ENCODE assay signal across 8 cellular contexts in the genomic region with DNA sequence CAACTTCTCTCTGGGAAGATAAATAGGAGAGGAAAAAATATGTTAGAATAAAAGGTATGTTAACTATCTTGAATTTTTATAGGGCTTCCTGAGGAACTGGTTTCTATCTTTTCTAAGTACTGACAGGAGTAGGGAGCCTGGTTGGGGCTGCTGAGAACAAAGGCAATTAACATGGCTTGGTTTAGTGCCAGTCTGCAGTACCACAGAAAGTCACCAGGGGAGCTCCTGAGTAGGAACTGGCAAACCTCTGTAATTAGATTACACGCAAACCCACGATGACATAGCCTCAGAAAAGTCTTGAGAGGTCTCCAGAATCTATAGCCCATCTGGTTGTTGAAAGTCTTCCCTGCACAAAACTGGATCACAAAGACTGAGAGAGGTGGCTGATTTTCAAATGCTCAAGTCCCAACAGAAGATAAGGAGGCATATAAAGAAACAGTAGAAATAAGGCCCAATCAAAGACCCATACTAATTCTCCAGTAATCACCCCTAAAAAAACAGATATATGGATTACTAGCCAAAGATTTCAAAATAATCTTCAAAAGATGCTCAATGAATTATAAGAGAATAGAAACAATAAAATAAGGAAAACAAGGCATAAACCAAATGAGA. TPM values are rescaled to one million over a fixed set of nuclear protein-coding genes. Genes with fewer than 3 reads are reported as not detected.
A peak's percentile ranks its signal among the peaks of the same experiment; 100 is the strongest.
DNase-seq lines count a peak whose midpoint lies in the region; ATAC-seq and TF ChIP-seq lines count a peak whose summit lies in the region.

No MANE protein-coding gene starts in this region.

- H3K4me1 ChIP-seq in OCI-LY7 (ENCODE audit: insufficient read depth, low read length, poor library complexity, severe bottlenecking): no peaks in the 10 kb centered on the region

- no peaks in the 10 kb centered on the region for H3K9me3 ChIP-seq in OCI-LY7 (ENCODE audit: low read length)

- CTCF ChIA-PET in OCI-LY7 (lab: Charles Lee; ENCODE audit: unreplicated experiment): no interaction called here

- no peak overlapping the region for H3K4me3 ChIP-seq in OCI-LY7 (ENCODE audit: low read depth, low read length, poor library complexity, severe bottlenecking)
- no peak overlapping the region for H3K4me3 ChIP-seq in fibroblast of mammary gland (ENCODE audit: control insufficient read depth, low read depth, low read length)

- H3K4me2 ChIP-seq in OCI-LY7 (ENCODE audit: low read length): no peak overlapping the region

- intact Hi-C loops in OCI-LY7 (cut with micrococcal nuclease; ENCODE audit: unreplicated experiment): loop anchor here (10.0 kb wide), 1 partner anchor 359 kb away; no protein-coding TSS in a partner anchor

- H4K20me1 ChIP-seq in OCI-LY7 (ENCODE audit: insufficient read depth, low read length): no peaks in the 10 kb centered on the region

- DNase-seq in COLO829 (ENCODE audit: low spot score) (peak; percentile 1), OCI-LY7 (ENCODE audit: low spot score) (peak; percentile 48), fibroblast of mammary gland (ENCODE audit: low read depth) (peak; percentile 60), superior temporal gyrus (ENCODE audit: extremely low spot score) (no peak)
- DNase-seq in activated effector memory CD4-positive, alpha-beta T cell treated with anti-CD3 and anti-CD28 coated beads, Interleukin-2, amount 50 U/mL, for 16 hours: no peak

- POLR2A ChIA-PET in OCI-LY7 (lab: Charles Lee): no interaction called here

- TF ChIP-seq CTCF in OCI-LY7 (conservative IDR thresholded peaks at IDR 0.05; ENCODE audit: low read length): peak; percentile 77
- TF ChIP-seq CTCF in fibroblast of mammary gland (conservative IDR thresholded peaks at IDR 0.05; ENCODE audit: control insufficient read depth, insufficient read depth, low read depth, low read length): peak; percentile 72

- no peak overlapping the region for H3K27ac ChIP-seq in OCI-LY7 (ENCODE audit: low read depth, low read length, poor library complexity, severe bottlenecking)

- H2AFZ ChIP-seq in OCI-LY7 (ENCODE audit: low read length): 0 out of 2 replicates have a peak overlapping the region, but pooled peaks have one; percentile 49

- H3K9me2 ChIP-seq in OCI-LY7 (ENCODE audit: insufficient read depth, low read length): no peaks in the 10 kb centered on the region

- peak; percentile 76 for ATAC-seq in GM18858 (IDR thresholded peaks at IDR 0.05; ENCODE audit: unreplicated experiment)
- peak; percentile 84 for ATAC-seq in HG03060 (IDR thresholded peaks at IDR 0.05; ENCODE audit: low read depth, unreplicated experiment)
- no peak for ATAC-seq in GM18520 (IDR thresholded peaks at IDR 0.05; ENCODE audit: unreplicated experiment)

- no peaks in the 10 kb centered on the region for H3K36me3 ChIP-seq in OCI-LY7 (ENCODE audit: insufficient read depth, low read length)

- no peaks in the 10 kb centered on the region for H3K79me2 ChIP-seq in OCI-LY7 (ENCODE audit: insufficient read depth, low read depth, low read length)

- BruUV-seq in OCI-LY7 (replicated peaks; lab: Mats Ljungman, UMichigan): no TSS peak

RNA-seq across cellular contexts. Expression of a gene that starts 11.7 kb away (rescaled TPM):
- not detected in 2 replicates for total RNA-seq in OCI-LY7 (2014; rRNA removed; shearing (Covaris generic))
- total RNA-seq in OCI-LY7 (2022): not detected in 2 replicates

Comparison
In these comparisons a context has a peak if more than half of its experiments do, and no peak if none do; other contexts are left out.
1. DNase-seq: peak in COLO829 (single experiment), OCI-LY7 (single experiment) and fibroblast of mammary gland (single experiment); none in activated effector memory CD4-positive, alpha-beta T cell treated with anti-CD3 and anti-CD28 coated beads, Interleukin-2, amount 50 U/mL, for 16 hours (single experiment) and superior temporal gyrus (single experiment).